Comparison of ENCODE assay signal across 15 cellular contexts in the genomic region with DNA sequence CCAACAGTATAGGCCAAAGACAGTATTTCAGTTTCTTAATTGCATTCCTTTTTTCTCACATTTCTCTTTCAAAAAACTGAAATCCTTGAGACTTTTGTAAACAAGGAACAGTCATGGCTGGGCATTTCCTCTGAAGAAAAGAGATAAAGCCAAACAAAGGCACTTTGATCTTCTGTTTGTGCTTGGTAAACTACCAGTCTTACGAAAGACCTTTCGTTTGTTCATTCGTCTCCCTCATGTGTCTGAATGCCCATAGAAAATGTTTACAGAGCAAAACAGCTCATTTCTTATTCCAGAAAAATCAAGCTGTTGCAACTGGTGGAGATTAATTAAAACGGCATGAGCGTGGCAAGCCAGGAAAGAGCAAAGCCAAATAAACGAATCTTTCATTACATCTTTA.
DNase-seq lines count a peak whose midpoint lies in the region; ATAC-seq, FAIRE-seq and TF ChIP-seq lines count a peak whose summit lies in the region.
"Had no signal": no experiment of that assay in that cellular context is flagged by ENCODE, and none has a peak within 500 bp of the region (broad histone marks: within the 10 kb centered on the region; RNA-seq: fewer than 3 reads in every experiment).

No MANE protein-coding gene starts in this region.

- DNase-seq in HFFc6 (no peak), adrenal gland (peak in 1 of 7 donors; percentile 13), left colon (no peak), renal cortical epithelial cell (ENCODE audit: low read depth) (peak; percentile 41), GM12891 (ENCODE audit: insufficient read length, low spot score) (no peak)
- DNase-seq: activated B cell treated with CpG ODN at 0.5 μM for 24 hours; activated CD8-positive, alpha-beta memory T cell treated with anti-CD3 and anti-CD28 coated beads, Interleukin-2, amount 50 U/mL, for 48 hours; activated naive CD8-positive, alpha-beta T cell treated with anti-CD3 and anti-CD28 coated beads for 36 hours; CD8-positive, alpha-beta memory T cell; kidney glomerular epithelial cell; NCI-H2081 treated with DMSO at 0.1 percent for 48 hours; spleen had no signal

- no peak overlapping the region for H3K4me3 ChIP-seq in adrenal gland
- H3K4me3 ChIP-seq: gastroesophageal sphincter, spleen had no signal

- no peaks in the 10 kb centered on the region for H3K9me3 ChIP-seq in adrenal gland (replicated peaks in 1 of 3)
- H3K9me3 ChIP-seq: gastroesophageal sphincter, spleen had no signal

- ATAC-seq in left colon (peak; percentile 74), GM21447 (IDR thresholded peaks at IDR 0.05; ENCODE audit: unreplicated experiment) (no peak), GM18907 (IDR thresholded peaks at IDR 0.05; ENCODE audit: unreplicated experiment) (no peak)
- ATAC-seq: gastroesophageal sphincter had no signal

- H3K4me3 Mint-ChIP-seq in HFFc6: no peak overlapping the region
- H3K4me3 Mint-ChIP-seq: activated B cell treated with CpG ODN at 0.5 μM for 24 hours; activated naive CD8-positive, alpha-beta T cell treated with anti-CD3 and anti-CD28 coated beads for 36 hours; CD8-positive, alpha-beta memory T cell had no signal

- TF ChIP-seq POLR2A in adrenal gland (IDR thresholded peaks at IDR 0.05) (no peak), GM12891 (IDR thresholded peaks at IDR 0.05; ENCODE audit: low read depth, low read length) (no peak)

- 0 out of 2 replicates have a peak overlapping the region, but pooled peaks have one; percentile 6 for H3K27ac Mint-ChIP-seq in HFFc6
- H3K27ac Mint-ChIP-seq: activated B cell treated with CpG ODN at 0.5 μM for 24 hours; activated naive CD8-positive, alpha-beta T cell treated with anti-CD3 and anti-CD28 coated beads for 36 hours; CD8-positive, alpha-beta memory T cell had no signal

- H3K4me1 Mint-ChIP-seq in HFFc6 (ENCODE audit: low read depth): peaks cover 10% of the 10 kb centered on the region; the same call in 1 of the 2 replicates
- H3K4me1 Mint-ChIP-seq: activated B cell treated with CpG ODN at 0.5 μM for 24 hours; activated naive CD8-positive, alpha-beta T cell treated with anti-CD3 and anti-CD28 coated beads for 36 hours had no signal

- H3K4me1 ChIP-seq in adrenal gland (replicated peaks in 1 of 2): peaks cover 30 to 47% of the 10 kb centered on the region in 2 donors

- TF ChIP-seq CTCF in HFFc6 (IDR thresholded peaks at IDR 0.05) (no peak), adrenal gland (IDR thresholded peaks at IDR 0.05) (no peak)

- intact Hi-C loops in adrenal gland (cut with DNase I): loop anchor here (5.0 kb wide), 1 partner anchor 177 kb away; a partner anchor contains a TSS
- intact Hi-C loops in left colon (cut with DNase I, micrococcal nuclease): no loop called here

- no peaks in the 10 kb centered on the region for H3K36me3 Mint-ChIP-seq in HFFc6 (ENCODE audit: low read depth)
- H3K36me3 Mint-ChIP-seq: activated naive CD8-positive, alpha-beta T cell treated with anti-CD3 and anti-CD28 coated beads for 36 hours; CD8-positive, alpha-beta memory T cell had no signal

- peak overlapping the region in 3 of 5 donors; percentile 49 to 72 (median 54) for H3K27ac ChIP-seq in adrenal gland
- H3K27ac ChIP-seq: gastroesophageal sphincter had no signal

- H3K9me3 Mint-ChIP-seq in HFFc6: no peaks in the 10 kb centered on the region
- H3K9me3 Mint-ChIP-seq: activated B cell treated with CpG ODN at 0.5 μM for 24 hours; activated naive CD8-positive, alpha-beta T cell treated with anti-CD3 and anti-CD28 coated beads for 36 hours; CD8-positive, alpha-beta memory T cell had no signal

- FAIRE-seq in GM12891 (lab: Jason Lieb, UNC): no peak

- no peaks in the 10 kb centered on the region for H3K36me3 ChIP-seq in adrenal gland (replicated peaks in 1 of 2)
- H3K36me3 ChIP-seq: gastroesophageal sphincter, spleen had no signal

- 26 to 35% (median 30%) methylated on average over 6 of the region's 6 CpGs for WGBS in adrenal gland, 4 donors

- H3K27me3 Mint-ChIP-seq in HFFc6 (ENCODE audit: insufficient read depth): peaks cover 2% of the 10 kb centered on the region
- H3K27me3 Mint-ChIP-seq: activated B cell treated with CpG ODN at 0.5 μM for 24 hours; activated naive CD8-positive, alpha-beta T cell treated with anti-CD3 and anti-CD28 coated beads for 36 hours; CD8-positive, alpha-beta memory T cell had no signal

- no peaks in the 10 kb centered on the region for H3K27me3 ChIP-seq in adrenal gland
- H3K27me3 ChIP-seq: gastroesophageal sphincter, spleen had no signal

TF ChIP-seq in GM12891, 5 proteins besides CTCF, POLR2A, EP300 and RAD21:
- TF ChIP-seq TAF1 (IDR thresholded peaks at IDR 0.05; ENCODE audit: low read depth, low read length) (no peak), SPI1 (IDR thresholded peaks at IDR 0.05; ENCODE audit: low read depth, low read length) (no peak), POLR2AphosphoS5 (IDR thresholded peaks at IDR 0.05; ENCODE audit: low read depth, low read length) (no peak), POU2F2 (IDR thresholded peaks at IDR 0.05; ENCODE audit: low read depth, low read length) (no peak), PAX5 (IDR thresholded peaks at IDR 0.05; ENCODE audit: insufficient read depth, low read length, severe bottlenecking) (no peak)

Comparison
In these comparisons a context has a peak if more than half of its experiments do, and no peak if none do; other contexts are left out.
1. intact Hi-C loops: an anchor here in adrenal gland (5.0 kb wide); none called in left colon.